19 cellular contexts compared by ENCODE assay signal in genomic region chr11:92388380-92388779, GRCh38.
A peak's percentile ranks its signal among the peaks of the same experiment; 100 is the strongest.
DNase-seq lines count a peak whose midpoint lies in the region; ATAC-seq, FAIRE-seq and TF ChIP-seq lines count a peak whose summit lies in the region.
"Had no signal": no experiment of that assay in that cellular context is flagged by ENCODE, and none has a peak within 500 bp of the region (broad histone marks: within the 10 kb centered on the region; RNA-seq: fewer than 3 reads in every experiment).

No MANE protein-coding gene starts in this region.

- H4K91ac ChIP-seq in H9 (ENCODE audit: insufficient read length, low read depth, low read length), result no peak overlapping the region

- H3K4ac ChIP-seq in H9 (ENCODE audit: low read depth, low read length), result no peak overlapping the region

- BruUV-seq in A673 (replicated peaks; lab: Mats Ljungman, UMichigan), result no TSS peak

- H3K9me3 Mint-ChIP-seq in H9 (no peaks in the 10 kb centered on the region), mesothelial cell of epicardium (no peaks in the 10 kb centered on the region)
- H3K9me3 Mint-ChIP-seq: activated naive CD8-positive, alpha-beta T cell treated with anti-CD3 and anti-CD28 coated beads, Interleukin-2, amount 50 U/mL, for 24 hours had no signal

- H3K27me3 ChIP-seq in A673 (replicated peaks; ENCODE audit: insufficient read depth, low read depth, low read length, poor library complexity), result no peaks in the 10 kb centered on the region
- no peaks in the 10 kb centered on the region for H3K27me3 ChIP-seq in H9 (ENCODE audit: insufficient read depth, low read length)
- H3K27me3 ChIP-seq: upper lobe of right lung had no signal

- no peak overlapping the region for H2AFZ ChIP-seq in H9 (ENCODE audit: low read length)

- H3K23ac ChIP-seq in H9 (ENCODE audit: insufficient read length, low read depth, low read length), result no peak overlapping the region

- H3K4me1 ChIP-seq in A673 (ENCODE audit: insufficient read depth, low read length, poor library complexity, severe bottlenecking) (peaks cover 21% of the 10 kb centered on the region), H9 (ENCODE audit: insufficient read depth, low read length) (peaks cover 7% of the 10 kb centered on the region; the same call in 1 of the 2 replicates), mucosa of descending colon (ENCODE audit: low read depth) (no peaks in the 10 kb centered on the region)

- no peak for ATAC-seq in GM21528 (IDR thresholded peaks at IDR 0.05; ENCODE audit: low FRiP score, unreplicated experiment)
- no peak for ATAC-seq in mucosa of descending colon
- ATAC-seq: activated naive CD8-positive, alpha-beta T cell treated with anti-CD3 and anti-CD28 coated beads, Interleukin-2, amount 50 U/mL, for 24 hours; upper lobe of right lung had no signal

- intact Hi-C loops in A673 (cut with micrococcal nuclease; ENCODE audit: unreplicated experiment) (no loop called here), mucosa of descending colon (cut with DNase I, micrococcal nuclease) (no loop called here)

- peaks cover 24 to 32% of the 10 kb centered on the region in 2 experiments for H3K4me1 Mint-ChIP-seq in H9
- peaks cover 39% of the 10 kb centered on the region for H3K4me1 Mint-ChIP-seq in mesothelial cell of epicardium
- H3K4me1 Mint-ChIP-seq: activated naive CD8-positive, alpha-beta T cell treated with anti-CD3 and anti-CD28 coated beads, Interleukin-2, amount 50 U/mL, for 24 hours; central memory CD8-positive, alpha-beta T cell had no signal

- no peak for DNase-seq in A673 (ENCODE audit: low spot score)
- DNase-seq in H9, result no peak
- no peak for DNase-seq in astrocyte of the cerebellum (ENCODE audit: low read depth)
- no peak for DNase-seq in mesothelial cell of epicardium (ENCODE audit: low spot score in 2 of 2, unreplicated experiment in 2 of 2)
- DNase-seq in GM12892 (ENCODE audit: insufficient read length), result no peak
- no peak for DNase-seq in mucosa of descending colon
- DNase-seq in DMS79 (lab: John Stamatoyannopoulos, UW), result no peak
- DNase-seq: activated naive CD8-positive, alpha-beta T cell treated with anti-CD3 and anti-CD28 coated beads, Interleukin-2, amount 50 U/mL, for 24 hours; effector memory CD4-positive, alpha-beta T cell; Karpas-422; kidney; mesendoderm; NCI-H524 treated with DMSO at 0.1 percent for 48 hours; OCI-M1; stimulated activated naive CD4-positive, alpha-beta T cell treated with Interleukin-2 at 50 U/mL for 16 hours; upper lobe of right lung had no signal

- H3K27me3 Mint-ChIP-seq in H9 (ENCODE audit: low read depth) (no peaks in the 10 kb centered on the region), mesothelial cell of epicardium (ENCODE audit: low read depth) (no peaks in the 10 kb centered on the region)
- H3K27me3 Mint-ChIP-seq: activated naive CD8-positive, alpha-beta T cell treated with anti-CD3 and anti-CD28 coated beads, Interleukin-2, amount 50 U/mL, for 24 hours; central memory CD8-positive, alpha-beta T cell had no signal

- FAIRE-seq in GM12892 (lab: Jason Lieb, UNC), result no peak
- FAIRE-seq: kidney had no signal

- no peak overlapping the region for H2BK120ac ChIP-seq in H9 (ENCODE audit: low read depth, low read length, poor library complexity, severe bottlenecking)

- H2BK12ac ChIP-seq in H9 (ENCODE audit: insufficient read length, low read depth, low read length), result no peak overlapping the region

- POLR2A ChIA-PET in A673 (lab: Charles Lee; ENCODE audit: low non-redundant PET), result interaction anchor here (0.6 kb wide), 1 partner anchor 125 kb away, joined by 6 read pairs; no protein-coding TSS in a partner anchor

- H3K9me3 ChIP-seq in A673 (ENCODE audit: low read depth, low read length, poor library complexity, severe bottlenecking) (no peaks in the 10 kb centered on the region), H9 (ENCODE audit: control insufficient read depth, low read depth, low read length) (no peaks in the 10 kb centered on the region), mucosa of descending colon (no peaks in the 10 kb centered on the region)
- H3K9me3 ChIP-seq: upper lobe of right lung had no signal

- no peak overlapping the region for H2BK20ac ChIP-seq in H9 (ENCODE audit: low read depth, low read length, poor library complexity, severe bottlenecking)

- no peaks in the 10 kb centered on the region for H3K79me1 ChIP-seq in H9 (ENCODE audit: insufficient read depth, low read depth, low read length, poor library complexity, severe bottlenecking)

- no peak overlapping the region for H3K14ac ChIP-seq in H9 (ENCODE audit: insufficient read depth, low read length)

- no peak overlapping the region for H3K18ac ChIP-seq in H9 (ENCODE audit: insufficient read length, low read depth, low read length)

- H3K9ac ChIP-seq in H9 (ENCODE audit: extremely low read depth, insufficient read length, low read length), result no peak overlapping the region

- H4K8ac ChIP-seq in H9 (replicated peaks; ENCODE audit: insufficient read length, low read depth, low read length), result no peak overlapping the region

- no peak overlapping the region for H2AK5ac ChIP-seq in H9 (ENCODE audit: insufficient read length, low read length)

- H3K27ac ChIP-seq in A673 (ENCODE audit: low read depth, low read length, poor library complexity, severe bottlenecking), result no peak overlapping the region
- no peak overlapping the region for H3K27ac ChIP-seq in H9 (ENCODE audit: insufficient read length, low read depth, low read length)
- H3K27ac ChIP-seq: SK-N-MC, upper lobe of right lung had no signal

- CTCF ChIA-PET in A673 (lab: Charles Lee), result no interaction called here

- peaks cover 15% of the 10 kb centered on the region; the same call in 1 of the 2 replicates for H3K79me2 ChIP-seq in H9 (ENCODE audit: insufficient read depth, low read length)

- H3K4me2 ChIP-seq in H9 (ENCODE audit: insufficient read depth, insufficient read length, low read length), result no peak overlapping the region

- H3K27ac Mint-ChIP-seq in H9 (no peak overlapping the region), mesothelial cell of epicardium (no peak overlapping the region)
- H3K27ac Mint-ChIP-seq: activated naive CD8-positive, alpha-beta T cell treated with anti-CD3 and anti-CD28 coated beads, Interleukin-2, amount 50 U/mL, for 24 hours had no signal

- H3K36me3 Mint-ChIP-seq in H9 (ENCODE audit: insufficient read depth in 1 of 3, low read depth in 3 of 3), result no peaks in the 10 kb centered on the region
- H3K36me3 Mint-ChIP-seq in mesothelial cell of epicardium, result no peaks in the 10 kb centered on the region

- in situ Hi-C loops in astrocyte of the cerebellum (cut with HindIII; ENCODE audit: low sequenced_read_pairs), result no loop called here

- TF ChIP-seq CTCF in A673 (conservative IDR thresholded peaks at IDR 0.05; ENCODE audit: low read depth, low read length) (0 out of 2 replicates have a peak, but pooled peaks have one; percentile 42), H9 (conservative IDR thresholded peaks at IDR 0.05) (peak; percentile 63), astrocyte of the cerebellum (IDR thresholded peaks at IDR 0.05; ENCODE audit: low read depth, low read length, missing control alignments) (peak; percentile 15), mesothelial cell of epicardium (IDR thresholded peaks at IDR 0.05; ENCODE audit: unreplicated experiment) (peak; percentile 67), mucosa of descending colon (IDR thresholded peaks at IDR 0.05) (no peak)

- no CpG with 5 or more reads among the region's 1 CpG for WGBS in H9 (ENCODE audit: extremely low coverage, insufficient read length, low lambda C conversion rate)

- H3K4me3 Mint-ChIP-seq in H9 (no peak overlapping the region), mesothelial cell of epicardium (no peak overlapping the region)
- H3K4me3 Mint-ChIP-seq: activated naive CD8-positive, alpha-beta T cell treated with anti-CD3 and anti-CD28 coated beads, Interleukin-2, amount 50 U/mL, for 24 hours; central memory CD8-positive, alpha-beta T cell had no signal

- H3K23me2 ChIP-seq in H9 (ENCODE audit: insufficient read length, low read depth, low read length, poor library complexity, severe bottlenecking), result no peaks in the 10 kb centered on the region

- H2BK5ac ChIP-seq in H9 (ENCODE audit: insufficient read length, low read length), result no peak overlapping the region

- H3T11ph ChIP-seq in H9 (ENCODE audit: low read length), result no peak overlapping the region

- no peak overlapping the region for H2BK15ac ChIP-seq in H9 (ENCODE audit: low read depth, low read length)

- H4K5ac ChIP-seq in H9 (ENCODE audit: insufficient read length, low read depth, low read length), result no peak overlapping the region

- H4K20me1 ChIP-seq in H9 (ENCODE audit: control insufficient read depth, insufficient read depth, insufficient read length), result no peaks in the 10 kb centered on the region

- no peak for TF ChIP-seq POLR2A in GM12892 (IDR thresholded peaks at IDR 0.05; ENCODE audit: low read depth, low read length)

- H3K36me3 ChIP-seq in A673 (ENCODE audit: insufficient read depth, low read length, poor library complexity, severe bottlenecking) (no peaks in the 10 kb centered on the region), mucosa of descending colon (ENCODE audit: low read depth) (no peaks in the 10 kb centered on the region)
- H3K36me3 ChIP-seq: upper lobe of right lung had no signal

- H3K56ac ChIP-seq in H9 (ENCODE audit: insufficient read length, low read depth, low read length), result no peak overlapping the region

- no peak overlapping the region for H3K4me3 ChIP-seq in A673 (ENCODE audit: low read depth, low read length, poor library complexity, severe bottlenecking)
- H3K4me3 ChIP-seq in astrocyte of the cerebellum (ENCODE audit: low read depth, low read length), result no peak overlapping the region
- no peak overlapping the region for H3K4me3 ChIP-seq in mucosa of descending colon
- H3K4me3 ChIP-seq: SK-N-MC, upper lobe of right lung had no signal
